In genomic region chr16:84973776-84974523, GRCh38 we compare ENCODE assay signal across 32 cellular contexts. TPM values are rescaled to one million over a fixed set of nuclear protein-coding genes. Genes with fewer than 3 reads are reported as not detected.
DNase-seq lines count a peak whose midpoint lies in the region; ATAC-seq, FAIRE-seq and TF ChIP-seq lines count a peak whose summit lies in the region.
"Had no signal": no experiment of that assay in that cellular context is flagged by ENCODE, and none has a peak within 500 bp of the region (broad histone marks: within the 10 kb centered on the region; RNA-seq: fewer than 3 reads in every experiment).

No MANE protein-coding gene starts in this region.

- H3K79me2 ChIP-seq in K562 (ENCODE audit: control insufficient read depth, insufficient read depth, low read length), result no peaks in the 10 kb centered on the region

- WGBS in K562 (ENCODE audit: insufficient coverage, low coverage, missing lambda C conversion rate), result 93% methylated on average over 23 of the region's 23 CpGs
- WGBS in transverse colon (ENCODE audit: low coverage in 1 of 2), 2 donors, result 83 to 86% methylated on average over 11 to 23 of the region's 23 CpGs

- peaks cover 2 to 5% (median 3%) of the 10 kb centered on the region in 3 donors for H3K27me3 Mint-ChIP-seq in CD14-positive monocyte (ENCODE audit: low read depth in 3 of 3)
- peaks cover 3% of the 10 kb centered on the region for H3K27me3 Mint-ChIP-seq in CD8-positive, alpha-beta T cell (ENCODE audit: low read depth)
- peaks cover 2% of the 10 kb centered on the region for H3K27me3 Mint-ChIP-seq in T-helper 2 cell treated with Interferon-gamma antibody and Interleukin-4, amounts not matched to agents 5 μg/mL and 100 μg/mL, for 36 hours (ENCODE audit: low read depth)
- H3K27me3 Mint-ChIP-seq: activated naive CD4-positive, alpha-beta T cell treated with anti-CD3 and anti-CD28 coated beads, Interleukin-2, amount 50 U/mL, for 24 hours; stimulated activated naive CD8-positive, alpha-beta T cell treated with anti-CD3 and anti-CD28 coated beads, Interleukin-15, Interleukin-2, amounts not matched to agents 100 ng/mL and 50 ng/mL, for 24 hours had no signal

- TF ChIP-seq POLR2A in K562 (conservative IDR thresholded peaks at IDR 0.05) (0 out of 2 replicates have a peak, but pooled peaks have one; percentile 38), transverse colon (IDR thresholded peaks at IDR 0.05) (no peak)

- no peak overlapping the region for H2AFZ ChIP-seq in K562 (ENCODE audit: low read depth, low read length)

- no peak for TF ChIP-seq RAD21 in K562 (CRISPR knock-in tag; conservative IDR thresholded peaks at IDR 0.05 in 1 of 2, IDR thresholded peaks at IDR 0.05 in 1 of 2)

- H3K4me3 ChIP-seq in BLaER1, result no peak overlapping the region
- no peak overlapping the region for H3K4me3 ChIP-seq in K562
- no peak overlapping the region for H3K4me3 ChIP-seq in transverse colon
- no peak overlapping the region for H3K4me3 ChIP-seq in CD8-positive, alpha-beta T cell (ENCODE audit: low read depth, low read length)
- H3K4me3 ChIP-seq: mucosa of descending colon, ovary, Peyer's patch, spleen had no signal

- H3K9me3 Mint-ChIP-seq in CD14-positive monocyte, result no peaks in the 10 kb centered on the region
- no peaks in the 10 kb centered on the region for H3K9me3 Mint-ChIP-seq in CD8-positive, alpha-beta T cell
- H3K9me3 Mint-ChIP-seq in T-helper 2 cell treated with Interferon-gamma antibody and Interleukin-4, amounts not matched to agents 5 μg/mL and 100 μg/mL, for 36 hours, result no peaks in the 10 kb centered on the region
- H3K9me3 Mint-ChIP-seq: activated naive CD4-positive, alpha-beta T cell treated with anti-CD3 and anti-CD28 coated beads, Interleukin-2, amount 50 U/mL, for 24 hours; nephron; stimulated activated naive CD8-positive, alpha-beta T cell treated with anti-CD3 and anti-CD28 coated beads, Interleukin-15, Interleukin-2, amounts not matched to agents 100 ng/mL and 50 ng/mL, for 24 hours had no signal

- intact Hi-C loops in CD14-positive monocyte (cut with micrococcal nuclease) (loop anchor here (5.0 to 10.0 kb wide), 4 partner anchors 47 to 299 kb away; no protein-coding TSS in a partner anchor), K562 (cut with micrococcal nuclease) (loop anchor here (5.0 kb wide), 1 partner anchor 352 kb away; no protein-coding TSS in a partner anchor), transverse colon (cut with DNase I; ENCODE audit: low total_unique reads) (loop anchor here (5.0 kb wide), 1 partner anchor 222 kb away; no protein-coding TSS in a partner anchor)
- intact Hi-C loops in CD8-positive, alpha-beta T cell (cut with DNase I, micrococcal nuclease), result no loop called here

- peaks cover 52 to 57% of the 10 kb centered on the region in 2 donors for H3K36me3 Mint-ChIP-seq in CD14-positive monocyte
- H3K36me3 Mint-ChIP-seq in CD8-positive, alpha-beta T cell, result peaks cover 49% of the 10 kb centered on the region
- peaks cover 15% of the 10 kb centered on the region for H3K36me3 Mint-ChIP-seq in T-helper 2 cell treated with Interferon-gamma antibody and Interleukin-4, amounts not matched to agents 5 μg/mL and 100 μg/mL, for 36 hours (ENCODE audit: low read depth)

- H3K9ac ChIP-seq in BLaER1, result 0 out of 2 replicates have a peak overlapping the region, but pooled peaks have one; percentile 3
- peak overlapping the region in 1 of 2 experiments; percentile 61; a peak in 1 of 4 replicates for H3K9ac ChIP-seq in K562 (ENCODE audit: insufficient read depth in 1 of 2, low read depth in 2 of 2, low read length in 2 of 2)

- H4K20me1 ChIP-seq in BLaER1 (peaks cover 81% of the 10 kb centered on the region), K562 (replicated peaks; ENCODE audit: control insufficient read depth, insufficient read depth, low read length) (0 out of 2 replicates have a peak, but pooled peaks cover 4% of the 10 kb centered on the region)

- BruUV-seq in K562 (replicated peaks; lab: Mats Ljungman, UMichigan), result no TSS peak

- no peak overlapping the region for H3K27ac ChIP-seq in BLaER1
- no peak overlapping the region for H3K27ac ChIP-seq in K562 (ENCODE audit: extremely low read depth, low read depth, low read length)
- peak overlapping the region in 1 of 4 donors; percentile 55 for H3K27ac ChIP-seq in transverse colon
- H3K27ac ChIP-seq in CD8-positive, alpha-beta T cell (ENCODE audit: low read depth, low read length), result no peak overlapping the region
- H3K27ac ChIP-seq: brain microvascular endothelial cell, HL-60, ovary, Peyer's patch, VCaP had no signal

- CTCF ChIA-PET in K562 (lab: Yijun Ruan, JAX; ENCODE audit: low intra/inter-chr PET ratio), result no interaction called here
- CTCF ChIA-PET in CD8-positive, alpha-beta T cell (lab: Charles Lee), result interaction anchor here (1.2 to 6.8 kb wide), 3 partner anchors 22 to 220 kb away, joined by 5 to 66 read pairs (median 7); no protein-coding TSS in a partner anchor

- H3K27me3 ChIP-seq in BLaER1 (peaks cover 6% of the 10 kb centered on the region), K562 (ENCODE audit: control insufficient read depth in 2 of 2, insufficient read depth in 2 of 2, low read length in 2 of 2) (peaks cover 0 to 9% of the 10 kb centered on the region in 2 experiments; a peak in 1 of 5 replicates), transverse colon (no peaks in the 10 kb centered on the region)
- H3K27me3 ChIP-seq in CD8-positive, alpha-beta T cell (ENCODE audit: insufficient read depth, low read length), result no peaks in the 10 kb centered on the region
- H3K27me3 ChIP-seq: brain microvascular endothelial cell, ovary, Peyer's patch had no signal

- no peak overlapping the region for H3K4me3 Mint-ChIP-seq in CD14-positive monocyte
- H3K4me3 Mint-ChIP-seq in CD8-positive, alpha-beta T cell, result no peak overlapping the region
- H3K4me3 Mint-ChIP-seq in T-helper 2 cell treated with Interferon-gamma antibody and Interleukin-4, amounts not matched to agents 5 μg/mL and 100 μg/mL, for 36 hours, result no peak overlapping the region
- H3K4me3 Mint-ChIP-seq: activated CD8-positive, alpha-beta T cell treated with anti-CD3 and anti-CD28 coated beads, Interleukin-2, amount 10 ng/mL, durations not matched to agents 7 days and 5 days; activated naive CD4-positive, alpha-beta T cell treated with anti-CD3 and anti-CD28 coated beads, Interleukin-2, amount 50 U/mL, for 24 hours; nephron; stimulated activated naive CD8-positive, alpha-beta T cell treated with anti-CD3 and anti-CD28 coated beads, Interleukin-15, Interleukin-2, amounts not matched to agents 100 ng/mL and 50 ng/mL, for 24 hours had no signal

- peaks cover 41% of the 10 kb centered on the region for H3K4me1 ChIP-seq in BLaER1
- peaks cover 13 to 35% of the 10 kb centered on the region in 2 experiments; a peak in 4 of 5 replicates for H3K4me1 ChIP-seq in K562 (replicated peaks in 1 of 2; ENCODE audit: control insufficient read depth in 2 of 2, insufficient read depth in 2 of 2, low read length in 2 of 2)
- H3K4me1 ChIP-seq in transverse colon, result peaks cover 0 to 24% (median 13%) of the 10 kb centered on the region in 4 donors
- peaks cover 3% of the 10 kb centered on the region for H3K4me1 ChIP-seq in CD8-positive, alpha-beta T cell (ENCODE audit: insufficient read depth, low read length)

- DNase-seq in CD14-positive monocyte (ENCODE audit: low spot score) (no peak), K562 (ENCODE audit: extremely low read depth in 1 of 4, low spot score in 3 of 4) (no peak), renal cortical epithelial cell (ENCODE audit: low read depth) (peak; percentile 42), transverse colon (no peak)
- no peak for DNase-seq in CD8-positive, alpha-beta T cell
- DNase-seq in T-helper 2 cell treated with Interferon-gamma antibody and Interleukin-4, amounts not matched to agents 5 μg/mL and 100 μg/mL, for 36 hours (ENCODE audit: low spot score), result no peak
- DNase-seq: activated CD4-positive, alpha-beta T cell treated with anti-CD3 and anti-CD28 coated beads for 4 hours; activated CD8-positive, alpha-beta T cell treated with anti-CD3 and anti-CD28 coated beads, Interleukin-2, amount 10 ng/mL, durations not matched to agents 7 days and 5 days; amniotic stem cell; brain microvascular endothelial cell; GOT3; Karpas-422; mucosa of descending colon; NCI-H1417 treated with DMSO at 0.1 percent for 48 hours; NCI-H2081; NCI-H226; NCI-H82; ovary; Peyer's patch; SIG-M5; spleen; stimulated activated CD4-positive, alpha-beta T cell treated with anti-CD3 and anti-CD28 coated beads, Interleukin-2, amount 100 ng/mL, for 24 hours; T1000 had no signal

- H3K4me2 ChIP-seq in BLaER1 (peak overlapping the region; percentile 75), K562 (ENCODE audit: insufficient read depth, low read length) (no peak overlapping the region)

- ATAC-seq in K562, result no peak
- no peak for ATAC-seq in CD8-positive, alpha-beta T cell
- ATAC-seq: activated CD8-positive, alpha-beta T cell treated with anti-CD3 and anti-CD28 coated beads, Interleukin-2, amount 10 ng/mL, durations not matched to agents 7 days and 5 days; mucosa of descending colon had no signal

- H3K9me1 ChIP-seq in K562 (ENCODE audit: control insufficient read depth, insufficient read depth, low read length), result peaks cover 6% of the 10 kb centered on the region

- peaks cover 53% of the 10 kb centered on the region for H3K36me3 ChIP-seq in BLaER1
- H3K36me3 ChIP-seq in K562 (ENCODE audit: control insufficient read depth, insufficient read depth, low read length), result peaks cover 52% of the 10 kb centered on the region
- peaks cover 0 to 36% (median 18%) of the 10 kb centered on the region in 4 donors for H3K36me3 ChIP-seq in transverse colon
- H3K36me3 ChIP-seq in CD8-positive, alpha-beta T cell (ENCODE audit: insufficient read depth, low read length), result peaks cover 17% of the 10 kb centered on the region
- H3K36me3 ChIP-seq: ovary had no signal

- POLR2A ChIA-PET in K562 (lab: Yijun Ruan, JAX), result interaction anchor here (1.0 to 1.3 kb wide), 3 partner anchors 17 to 54 kb away, joined by 3 to 4 read pairs (median 4); partner anchors contain the start of gene KIAA0513
- POLR2A ChIA-PET in CD8-positive, alpha-beta T cell (lab: Charles Lee), result no interaction called here

- no peak for FAIRE-seq in K562 (lab: Jason Lieb, UNC)
- FAIRE-seq: colon, D721Med, endothelial cell of umbilical vein had no signal

- H3K9me3 ChIP-seq in BLaER1, result no peaks in the 10 kb centered on the region
- H3K9me3 ChIP-seq in K562 (replicated peaks; ENCODE audit: control insufficient read depth, insufficient read depth, low read depth, low read length), result no peaks in the 10 kb centered on the region
- H3K9me3 ChIP-seq in transverse colon, result no peaks in the 10 kb centered on the region
- H3K9me3 ChIP-seq in CD8-positive, alpha-beta T cell (ENCODE audit: low read length), result no peaks in the 10 kb centered on the region
- H3K9me3 ChIP-seq: mucosa of descending colon, ovary, Peyer's patch, spleen had no signal

- H3K27ac Mint-ChIP-seq in CD14-positive monocyte, result peak overlapping the region in 6 of 7 donors; percentile 14 to 89 (median 44)
- no peak overlapping the region for H3K27ac Mint-ChIP-seq in CD8-positive, alpha-beta T cell
- H3K27ac Mint-ChIP-seq in T-helper 2 cell treated with Interferon-gamma antibody and Interleukin-4, amounts not matched to agents 5 μg/mL and 100 μg/mL, for 36 hours, result no peak overlapping the region
- H3K27ac Mint-ChIP-seq: activated CD8-positive, alpha-beta T cell treated with anti-CD3 and anti-CD28 coated beads, Interleukin-2, amount 10 ng/mL, durations not matched to agents 7 days and 5 days; activated naive CD4-positive, alpha-beta T cell treated with anti-CD3 and anti-CD28 coated beads, Interleukin-2, amount 50 U/mL, for 24 hours; stimulated activated naive CD8-positive, alpha-beta T cell treated with anti-CD3 and anti-CD28 coated beads, Interleukin-15, Interleukin-2, amounts not matched to agents 100 ng/mL and 50 ng/mL, for 24 hours had no signal

- TF ChIP-seq EP300 in K562 (IDR thresholded peaks at IDR 0.05; ENCODE audit: low read length), result no peak
- TF ChIP-seq EP300 in transverse colon (IDR thresholded peaks at IDR 0.05; ENCODE audit: low read depth), result no peak

- H3K4me1 Mint-ChIP-seq in CD14-positive monocyte, result peaks cover 49% of the 10 kb centered on the region
- peaks cover 4% of the 10 kb centered on the region for H3K4me1 Mint-ChIP-seq in CD8-positive, alpha-beta T cell (ENCODE audit: low read depth)
- peaks cover 4% of the 10 kb centered on the region for H3K4me1 Mint-ChIP-seq in T-helper 2 cell treated with Interferon-gamma antibody and Interleukin-4, amounts not matched to agents 5 μg/mL and 100 μg/mL, for 36 hours (ENCODE audit: low read depth)
- H3K4me1 Mint-ChIP-seq: nephron had no signal

- in situ Hi-C loops in K562 (cut with MboI) (loop anchor here (5.0 kb wide), 3 partner anchors 47 to 462 kb away; no protein-coding TSS in a partner anchor), transverse colon (cut with MboI; ENCODE audit: low pct_ligation_motif_present in 1 of 4, low pct_unique_long_range_greater_than_20kb in 1 of 4, low sequenced_read_pairs in 3 of 4) (loop anchor here in 3 of 4 donors (5.0 to 10.0 kb wide), 2 partner anchors 217 to 219 kb away; no protein-coding TSS in a partner anchor)

- TF ChIP-seq CTCF in CD14-positive monocyte (IDR thresholded peaks at IDR 0.05) (no peak), K562 (IDR thresholded peaks at IDR 0.05 in 2 of 3, conservative IDR thresholded peaks at IDR 0.05 in 1 of 3; ENCODE audit: insufficient read depth in 2 of 3, low read depth in 1 of 3, low read length in 3 of 3) (no peak), transverse colon (IDR thresholded peaks at IDR 0.05) (no peak)
- TF ChIP-seq CTCF in CD8-positive, alpha-beta T cell (IDR thresholded peaks at IDR 0.05), result no peak

RNA-seq across cellular contexts. Expression of gene ZDHHC7, which starts 37.4 kb away (rescaled TPM):
- polyA plus RNA-seq in CD14-positive monocyte (100 to 1,000 TPM in 1 of 2 donors, 10 to 100 TPM in 1; 99.7 to 129 TPM), K562 (2011; rRNA removed) (36.5 and 42.5 TPM in 2 replicates), K562 (2014; fragmentation: Illumina TruSeq; extraction: Trizol) (48.2 and 49.7 TPM in 2 replicates), K562 (2014; fragmentation: Nextera tagmentation; extraction: Ambion mirVana) (1 to 10 TPM; 1.7 to 1.8 TPM), K562 (2014; rRNA removed) (31.3 and 39.8 TPM in 2 replicates)
- total RNA-seq in K562 (2011; cell fraction: chromatin; rRNA removed; ENCODE audit: low replicate concordance), result 116 and 182 TPM in 2 replicates
- total RNA-seq in K562 (2011; cell fraction: nucleolus; rRNA removed), result 70.2 and 72.6 TPM in 2 replicates
- total RNA-seq in K562 (2011; cell fraction: nucleoplasm; rRNA removed), result 82.7 and 89.1 TPM in 2 replicates
- total RNA-seq in K562 (2014; rRNA removed) (37.4 and 42.5 TPM in 2 replicates), K562 (2014; rRNA removed; fragmentation: Illumina TruSeq; extraction: Trizol) (37.2 and 38.1 TPM in 2 replicates), K562 (2015; rRNA removed; fragmentation: Illumina TruSeq; extraction: Trizol) (44.5 and 44.6 TPM in 2 replicates), K562 (2021) (45.7 and 47.0 TPM in 2 replicates), renal cortical epithelial cell (133 and 137 TPM in 2 replicates), transverse colon (100 to 1,000 TPM; 100 to 940 (median 120) TPM)
- polyA plus RNA-seq in K562 (2011; cell fraction: cytosol; rRNA removed), result 43.9 and 59.7 TPM in 2 replicates
- polyA plus RNA-seq in K562 (2011; cell fraction: nucleus; rRNA removed), result 78.8 and 96.8 TPM in 2 replicates
- 37.6 and 39.5 TPM in 2 replicates for polyA plus RNA-seq in K562 (2012)
- 22.4 and 22.5 TPM in 2 replicates for polyA minus RNA-seq in K562 (2011; rRNA and poly(A)+ RNA removed)
- polyA minus RNA-seq in K562 (2011; cell fraction: cytosol; rRNA and poly(A)+ RNA removed), result 14.8 and 19.9 TPM in 2 replicates
- 17.2 and 23.5 TPM in 2 replicates for polyA minus RNA-seq in K562 (2011; cell fraction: nucleus; rRNA and poly(A)+ RNA removed)
- 10 to 100 TPM; 85.4 to 92.1 TPM for total RNA-seq in CD8-positive, alpha-beta T cell

RNA-seq across cellular contexts. Expression of gene KIAA0513, which starts 53.6 kb away (rescaled TPM):
- polyA plus RNA-seq in CD14-positive monocyte (10 to 100 TPM; 21.4 to 32.7 TPM), K562 (2011; rRNA removed) (6.9 and 8.6 TPM in 2 replicates), K562 (2014; fragmentation: Illumina TruSeq; extraction: Trizol) (10.1 and 12.6 TPM in 2 replicates), K562 (2014; fragmentation: Nextera tagmentation; extraction: Ambion mirVana) (under 1 TPM; 0.18 to 0.36 TPM), K562 (2014; rRNA removed) (9.8 and 10.2 TPM in 2 replicates)
- total RNA-seq in K562 (2011; cell fraction: chromatin; rRNA removed; ENCODE audit: low replicate concordance), result 51.3 and 93.2 TPM in 2 replicates
- total RNA-seq in K562 (2011; cell fraction: nucleolus; rRNA removed), result 39.2 and 39.4 TPM in 2 replicates
- 29.0 and 33.3 TPM in 2 replicates for total RNA-seq in K562 (2011; cell fraction: nucleoplasm; rRNA removed)
- total RNA-seq in K562 (2014; rRNA removed) (11.0 and 11.2 TPM in 2 replicates), K562 (2014; rRNA removed; fragmentation: Illumina TruSeq; extraction: Trizol) (6.1 and 10.3 TPM in 2 replicates), K562 (2015; rRNA removed; fragmentation: Illumina TruSeq; extraction: Trizol) (9.3 and 9.7 TPM in 2 replicates), K562 (2021) (13.7 and 14.7 TPM in 2 replicates), renal cortical epithelial cell (7.5 and 20.3 TPM in 2 replicates), transverse colon (10 to 100 TPM; 18.5 to 41.3 (median 34.5) TPM)
- 4.0 and 9.6 TPM in 2 replicates for polyA plus RNA-seq in K562 (2011; cell fraction: cytosol; rRNA removed)
- polyA plus RNA-seq in K562 (2011; cell fraction: nucleus; rRNA removed), result 6.8 and 12.9 TPM in 2 replicates
- polyA plus RNA-seq in K562 (2012), result 10.5 and 13.3 TPM in 2 replicates
- 7.7 and 17.3 TPM in 2 replicates for polyA minus RNA-seq in K562 (2011; rRNA and poly(A)+ RNA removed)
- polyA minus RNA-seq in K562 (2011; cell fraction: cytosol; rRNA and poly(A)+ RNA removed), result 5.1 and 6.4 TPM in 2 replicates
- polyA minus RNA-seq in K562 (2011; cell fraction: nucleus; rRNA and poly(A)+ RNA removed), result 9.6 and 11.7 TPM in 2 replicates
- 10 to 100 TPM in 1 of 2 experiments, 1 to 10 TPM in 1; 9.7 to 10.3 TPM for total RNA-seq in CD8-positive, alpha-beta T cell

Comparison
In these comparisons a context has a peak if more than half of its experiments do, and no peak if none do; other contexts are left out.
1. H3K27ac Mint-ChIP-seq: peak in CD14-positive monocyte (6 of 7); none in CD8-positive, alpha-beta T cell (single experiment) and T-helper 2 cell treated with Interferon-gamma antibody and Interleukin-4, amounts not matched to agents 5 μg/mL and 100 μg/mL, for 36 hours (single experiment).
2. intact Hi-C loops: an anchor here in CD14-positive monocyte (5.0 to 10.0 kb wide), K562 (5.0 kb wide) and transverse colon (5.0 kb wide); none called in CD8-positive, alpha-beta T cell.